In genomic region chrX:64394874-64395567, GRCh38 we compare ENCODE assay signal across 8 cellular contexts. TPM values are rescaled to one million over a fixed set of nuclear protein-coding genes. Genes with fewer than 3 reads are reported as not detected.
DNase-seq lines count a peak whose midpoint lies in the region; ATAC-seq and TF ChIP-seq lines count a peak whose summit lies in the region.

Gene MTMR8, minus strand, starts transcription at chrX:64395452. Its CDS starts 89 bp downstream, at chrX:64395363.

- intact Hi-C loops in CD4-positive, alpha-beta memory T cell (cut with micrococcal nuclease), result loop anchor here (2.0 to 10.0 kb wide), 3 partner anchors 580 to 640 kb away; partner anchors contain the start of genes ZC3H12B and ZC4H2
- intact Hi-C loops in heart left ventricle (cut with DNase I), result loop anchor here in 1 of 10 donors (10.0 kb wide), 1 partner anchor 190 kb away; the partner anchor contains the start of gene AMER1
- intact Hi-C loops in tibial artery (cut with DNase I; ENCODE audit: low total_unique reads), result loop anchor here (10.0 kb wide), 1 partner anchor 190 kb away; the partner anchor contains the start of gene AMER1

- H3K4me1 ChIP-seq in CD4-positive, alpha-beta memory T cell (ENCODE audit: insufficient read depth, low read length), result peaks cover 15% of the 10 kb centered on the region
- H3K4me1 ChIP-seq in heart left ventricle, result peaks cover 0 to 4% (median 0%) of the 10 kb centered on the region in 12 donors
- peaks cover 0 to 13% (median 0%) of the 10 kb centered on the region in 4 donors for H3K4me1 ChIP-seq in tibial artery

- H3K36me3 ChIP-seq in CD4-positive, alpha-beta memory T cell (ENCODE audit: insufficient read depth, low read length), result no peaks in the 10 kb centered on the region
- H3K36me3 ChIP-seq in heart left ventricle (no peaks in the 10 kb centered on the region), tibial artery (no peaks in the 10 kb centered on the region)

- WGBS in heart left ventricle, 4 donors, result 0 to 33% (median 17%) methylated on average over 39 to 40 of the region's 40 CpGs

- DNase-seq in CD4-positive, alpha-beta memory T cell, result peak; percentile 77 to 83 (median 80)
- DNase-seq in HT1080 (ENCODE audit: low read depth) (peak; percentile 54), RWPE1 (ENCODE audit: low spot score) (peak; percentile 62), heart left ventricle (peak; percentile 66 to 75 (median 68)), pons (ENCODE audit: low spot score) (peak; percentile 51), tibial artery (peak; percentile 58 to 85)
- peak; percentile 34 to 71 (median 54) for DNase-seq in activated naive CD4-positive, alpha-beta T cell (lab: John Stamatoyannopoulos, UW)

- no peaks in the 10 kb centered on the region for H3K9me3 Mint-ChIP-seq in CD4-positive, alpha-beta memory T cell

- ATAC-seq in GM21360 (IDR thresholded peaks at IDR 0.05; ENCODE audit: unreplicated experiment) (peak; percentile 95), heart left ventricle (peak; percentile 67 to 93 (median 90))

- no peaks in the 10 kb centered on the region for H3K27me3 ChIP-seq in CD4-positive, alpha-beta memory T cell (ENCODE audit: insufficient read depth, low read length)
- H3K27me3 ChIP-seq in heart left ventricle (peaks cover 0 to 3% (median 0%) of the 10 kb centered on the region in 9 donors), tibial artery (no peaks in the 10 kb centered on the region)

- peak within 1 kb of the TSS; percentile 90 to 97 (median 94) for H3K4me3 Mint-ChIP-seq in CD4-positive, alpha-beta memory T cell

- no peak for TF ChIP-seq POLR2A in heart left ventricle (IDR thresholded peaks at IDR 0.05)

- H3K9me3 ChIP-seq in CD4-positive, alpha-beta memory T cell (ENCODE audit: control insufficient read depth in 1 of 2, low read length in 2 of 2), result no peaks in the 10 kb centered on the region
- H3K9me3 ChIP-seq in heart left ventricle, result no peaks in the 10 kb centered on the region
- H3K9me3 ChIP-seq in tibial artery, result no peaks in the 10 kb centered on the region

- peak within 1 kb of the TSS; percentile 86 to 93 (median 91) for H3K27ac Mint-ChIP-seq in CD4-positive, alpha-beta memory T cell

- CTCF ChIA-PET in CD4-positive, alpha-beta memory T cell (lab: Charles Lee; ENCODE audit: partially characterized antibody), result interaction anchor here (0.5 kb wide), 1 partner anchor 78 kb away, joined by 3 read pairs; no protein-coding TSS in a partner anchor
- CTCF ChIA-PET in RWPE1 (lab: Yijun Ruan, JAX), result interaction anchor here (0.6 kb wide), 1 partner anchor 617 kb away, joined by 3 read pairs; no protein-coding TSS in a partner anchor

- POLR2A ChIA-PET in CD4-positive, alpha-beta memory T cell (lab: Charles Lee; ENCODE audit: partially characterized antibody), result interaction anchor here (0.8 to 2.4 kb wide), 3 partner anchors 190 to 1140 kb away, joined by 3 to 15 read pairs (median 5); partner anchors contain the start of genes AMER1 and LAS1L
- POLR2A ChIA-PET in RWPE1 (lab: Yijun Ruan, JAX; ENCODE audit: low non-redundant PET), result no interaction called here

- TF ChIP-seq CTCF in RWPE1 (conservative IDR thresholded peaks at IDR 0.05; ENCODE audit: low read depth), result no peak
- TF ChIP-seq CTCF in heart left ventricle (IDR thresholded peaks at IDR 0.05), result no peak
- TF ChIP-seq CTCF in tibial artery (IDR thresholded peaks at IDR 0.05), result no peak

- peak within 1 kb of the TSS; percentile 54 for H3K27ac ChIP-seq in CD4-positive, alpha-beta memory T cell (ENCODE audit: low read depth, low read length)
- H3K27ac ChIP-seq in RWPE1 (no peak within 1 kb of the TSS), heart left ventricle (peak within 1 kb of the TSS in 6 of 12 donors; percentile 12 to 58 (median 21)), tibial artery (peak within 1 kb of the TSS; percentile 60 to 79)

- peak within 1 kb of the TSS; percentile 52 to 79 for H3K4me3 ChIP-seq in CD4-positive, alpha-beta memory T cell (ENCODE audit: low read length in 2 of 2)
- H3K4me3 ChIP-seq in heart left ventricle (peak within 1 kb of the TSS; percentile 43 to 82 (median 66)), tibial artery (peak within 1 kb of the TSS; percentile 71 to 74)

- peaks cover 12 to 56% (median 32%) of the 10 kb centered on the region in 4 donors for H3K4me1 Mint-ChIP-seq in CD4-positive, alpha-beta memory T cell

- no peaks in the 10 kb centered on the region for H3K27me3 Mint-ChIP-seq in CD4-positive, alpha-beta memory T cell

- peaks cover 0 to 7% of the 10 kb centered on the region in 2 donors for H3K36me3 Mint-ChIP-seq in CD4-positive, alpha-beta memory T cell

RNA-seq across cellular contexts. Expression of gene MTMR8, which starts in this region (rescaled TPM):
- 1 to 10 TPM; 7.6 to 8.3 TPM for total RNA-seq in CD4-positive, alpha-beta memory T cell
- 1 to 10 TPM; 4.7 to 7.2 TPM for polyA plus RNA-seq in CD4-positive, alpha-beta memory T cell
- total RNA-seq in HT1080 (2014; rRNA removed; shearing (Covaris generic)), result 0.57 and 1.2 TPM in 2 replicates
- 0.76 and 0.94 TPM in 2 replicates for polyA plus RNA-seq in HT1080 (2015; cell fraction: cytosol; rRNA removed)
- 1.4 and 3.1 TPM in 2 replicates for polyA plus RNA-seq in HT1080 (2015; cell fraction: nucleus; rRNA removed)
- total RNA-seq in heart left ventricle, result 1 to 10 TPM in 2 of 9 donors, under 1 TPM in 6, not detected in 1; 0.19 to 1.5 (median 0.56) TPM
- under 1 TPM in 1 of 2 donors, not detected in 1; 0.44 TPM for polyA plus RNA-seq in heart left ventricle
